In genomic region chr17:42502926-42503325, GRCh38 we compare ENCODE assay signal across 10 cellular contexts.
"Had no signal": no experiment of that assay in that cellular context is flagged by ENCODE, and none has a peak within 500 bp of the region (broad histone marks: within the 10 kb centered on the region; RNA-seq: fewer than 3 reads in every experiment).

No MANE protein-coding gene starts in this region.

- H3K9me3 Mint-ChIP-seq: HFFc6 had no signal

- H3K4me1 ChIP-seq: HAP-1 had no signal

- H3K4me3 ChIP-seq: GM23248, HAP-1, K562 had no signal

- ATAC-seq: HCT116, K562 had no signal

- H2AFZ ChIP-seq: GM23248 had no signal

- H3K4me3 Mint-ChIP-seq: HFFc6 had no signal

- FAIRE-seq: HTR-8/SVneo, K562 had no signal

- H3K27ac ChIP-seq: GM23248 had no signal

- DNase-seq: GM23248, GOT3, H7, HFFc6, IMR-90, KG1 had no signal

- H3K27ac Mint-ChIP-seq: HFFc6 had no signal

- H3K9ac ChIP-seq: GM23248 had no signal

- H3K9me3 ChIP-seq: HAP-1 had no signal
